Comparison of ENCODE assay signal across 8 cellular contexts in genomic region chr9:96327694-96328352, GRCh38. TPM values are rescaled to one million over a fixed set of nuclear protein-coding genes. Genes with fewer than 3 reads are reported as not detected.
DNase-seq lines count a peak whose midpoint lies in the region; TF ChIP-seq lines count a peak whose summit lies in the region.
"Had no signal": no experiment of that assay in that cellular context is flagged by ENCODE, and none has a peak within 500 bp of the region (broad histone marks: within the 10 kb centered on the region; RNA-seq: fewer than 3 reads in every experiment).

No MANE protein-coding gene starts in this region.

- no peak overlapping the region for H3K27ac ChIP-seq in SK-N-SH (ENCODE audit: low read depth in 2 of 2, low read length in 1 of 2)
- H3K27ac ChIP-seq: epithelial cell of prostate had no signal

- no peaks in the 10 kb centered on the region for H3K79me2 ChIP-seq in SK-N-SH (ENCODE audit: insufficient read depth)

- POLR2A ChIA-PET in SK-N-SH (lab: Yijun Ruan, JAX): no interaction called here

- no peaks in the 10 kb centered on the region for H3K27me3 ChIP-seq in SK-N-SH (ENCODE audit: insufficient read depth)

- WGBS in SK-N-SH (ENCODE audit: low lambda C conversion rate): 14% methylated on average over 1 of the region's 1 CpG

- TF ChIP-seq EP300 in SK-N-SH (IDR thresholded peaks at IDR 0.05; ENCODE audit: borderline replicate concordance in 1 of 2, low read depth in 1 of 2, low read length in 1 of 2): no peak

- DNase-seq in EL (peak; percentile 72), HPDE6-E6E7 (ENCODE audit: extremely low spot score) (peak; percentile 21), SK-N-SH (peak; percentile 68), astrocyte of the spinal cord (ENCODE audit: low read depth, low spot score) (peak; percentile 69), iPS-NIHi7 (ENCODE audit: extremely low spot score) (peak; percentile 38), mesenteric fat pad (ENCODE audit: low spot score) (no peak)
- peak; percentile 3 to 20 (median 11) for DNase-seq in stimulated activated CD4-positive, alpha-beta T cell treated with anti-CD3 and anti-CD28 coated beads, Interleukin-1b, Interleukin-23, amount 100 ng/mL, for 24 hours (ENCODE audit: low read depth in 4 of 4, low spot score in 1 of 4)

- peak; percentile 82 for TF ChIP-seq RAD21 in SK-N-SH (IDR thresholded peaks at IDR 0.05; ENCODE audit: low read length)

- CTCF ChIA-PET in SK-N-SH (lab: Yijun Ruan, JAX): interaction anchor here (0.6 to 7.2 kb wide), 53 partner anchors 11 to 390 kb away, joined by 3 to 80 read pairs (median 4); partner anchors contain the start of genes CDC14B and PRXL2C

- in situ Hi-C loops in astrocyte of the spinal cord (cut with HindIII; ENCODE audit: low sequenced_read_pairs): no loop called here

- H3K4me3 ChIP-seq in SK-N-SH (ENCODE audit: low read depth in 2 of 2, low read length in 1 of 2): no peak overlapping the region
- no peak overlapping the region for H3K4me3 ChIP-seq in astrocyte of the spinal cord (ENCODE audit: low read depth, low read length)

- no peak overlapping the region for H3K9ac ChIP-seq in SK-N-SH

- peak overlapping the region; percentile 22; the same call in 1 of the 2 replicates for H2AFZ ChIP-seq in SK-N-SH (ENCODE audit: low read depth)

- H3K9me3 ChIP-seq in SK-N-SH: no peaks in the 10 kb centered on the region

- H3K36me3 ChIP-seq in SK-N-SH (replicated peaks in 1 of 2; ENCODE audit: control insufficient read depth in 1 of 2, insufficient read depth in 2 of 2, low read length in 1 of 2): peaks cover 0 to 5% of the 10 kb centered on the region in 2 experiments

- no peaks in the 10 kb centered on the region for H3F3A ChIP-seq in SK-N-SH (replicated peaks; ENCODE audit: insufficient read depth)

- 0 out of 4 replicates have a peak, but pooled peaks cover 0 to 3% of the 10 kb centered on the region in 2 experiments for H3K4me1 ChIP-seq in SK-N-SH (ENCODE audit: control insufficient read depth in 1 of 2, insufficient read depth in 2 of 2, low read depth in 1 of 2, low read length in 1 of 2)

- TF ChIP-seq CTCF in SK-N-SH (IDR thresholded peaks at IDR 0.05): peak; percentile 90
- peak; percentile 76 for TF ChIP-seq CTCF in astrocyte of the spinal cord (IDR thresholded peaks at IDR 0.05; ENCODE audit: low read depth, low read length)

- no peaks in the 10 kb centered on the region for H3K9me2 ChIP-seq in SK-N-SH

- no peak overlapping the region for H3K4me2 ChIP-seq in SK-N-SH

- no peaks in the 10 kb centered on the region for H4K20me1 ChIP-seq in SK-N-SH (ENCODE audit: insufficient read depth)

TF ChIP-seq in SK-N-SH, 30 proteins besides CTCF, POLR2A, EP300 and RAD21:
- TF ChIP-seq FOXJ3 (CRISPR knock-in tag; IDR thresholded peaks at IDR 0.05) (no peak), FOSL2 (IDR thresholded peaks at IDR 0.05; ENCODE audit: borderline replicate concordance, low read depth) (peak; percentile 17; the same call in 1 of the 2 replicates), SMC3 (IDR thresholded peaks at IDR 0.05; ENCODE audit: low read depth, low read length) (peak; percentile 74)
TF ChIP-seq in SK-N-SH: peak in this region for 2.

RNA-seq across cellular contexts. Expression of gene HSD17B3, which starts 25.8 kb away (rescaled TPM):
- polyA plus RNA-seq in SK-N-SH (2012; rRNA removed): 0.51 and 0.86 TPM in 2 replicates
- polyA plus RNA-seq in SK-N-SH (2012; cell fraction: cytosol; rRNA removed): 0.35 and 0.46 TPM in 2 replicates
- 1.9 and 3.1 TPM in 2 replicates for polyA plus RNA-seq in SK-N-SH (2012; cell fraction: nucleus; rRNA removed)
- total RNA-seq in mesenteric fat pad: 1.1 TPM

RNA-seq across cellular contexts. Expression of gene SLC35D2, which starts 55.7 kb away (rescaled TPM):
- 26.1 and 27.0 TPM in 2 replicates for polyA plus RNA-seq in SK-N-SH (2012; rRNA removed)
- polyA plus RNA-seq in SK-N-SH (2012; cell fraction: cytosol; rRNA removed): 35.4 and 41.2 TPM in 2 replicates
- polyA plus RNA-seq in SK-N-SH (2012; cell fraction: nucleus; rRNA removed): 16.6 and 24.0 TPM in 2 replicates
- total RNA-seq in mesenteric fat pad: 17.0 TPM
